In genomic region chr2:179861027-179861776, GRCh38 we compare ENCODE assay signal across 8 cellular contexts. TPM values are rescaled to one million over a fixed set of nuclear protein-coding genes. Genes with fewer than 3 reads are reported as not detected.
DNase-seq lines count a peak whose midpoint lies in the region; ATAC-seq, FAIRE-seq and TF ChIP-seq lines count a peak whose summit lies in the region.

Gene ZNF385B (minus strand): TSS chr2:179861612.

- peak within 1 kb of the TSS; percentile 68 to 74 for H3K27ac ChIP-seq in testis

- no peaks in the 10 kb centered on the region for H3K36me3 ChIP-seq in bronchial epithelial cell (ENCODE audit: control insufficient read depth, insufficient read depth, low read length)
- no peaks in the 10 kb centered on the region for H3K36me3 ChIP-seq in testis (ENCODE audit: low read depth, missing control alignments)

- no peak for TF ChIP-seq POLR2A in testis (IDR thresholded peaks at IDR 0.05)

- peak; percentile 45 for ATAC-seq in GM21723 (IDR thresholded peaks at IDR 0.05; ENCODE audit: unreplicated experiment)

- 0% methylated on average over 57 of the region's 91 CpGs; no CpG with 5 or more reads in 1 of the 2 donors for WGBS in testis, 2 donors

- H3K27me3 ChIP-seq in bronchial epithelial cell (ENCODE audit: control insufficient read depth, insufficient read depth, low read length) (peaks cover 21% of the 10 kb centered on the region), testis (no peaks in the 10 kb centered on the region)

- FAIRE-seq in bronchial epithelial cell (lab: Jason Lieb, UNC), result no peak

- TF ChIP-seq CTCF in bronchial epithelial cell (IDR thresholded peaks at IDR 0.05; ENCODE audit: insufficient read depth, low read length, severe bottlenecking), result no peak
- TF ChIP-seq CTCF in testis (IDR thresholded peaks at IDR 0.05), result no peak

- no peaks in the 10 kb centered on the region for H3K9me3 ChIP-seq in testis

- peak; percentile 56 for DNase-seq in ELR (ENCODE audit: low read depth)
- peak; percentile 54 for DNase-seq in NCI-H345 (lab: John Stamatoyannopoulos, UW)
- no peak for DNase-seq in bronchial epithelial cell (ENCODE audit: low read depth)
- peak; percentile 81 for DNase-seq in left kidney (ENCODE audit: low read depth, low spot score)
- DNase-seq in testis, result peak; percentile 73
- no peak for DNase-seq in activated effector memory CD4-positive, alpha-beta T cell treated with anti-CD3 and anti-CD28 coated beads, Interleukin-2, amount 50 U/mL, for 16 hours
- DNase-seq in RKO (ENCODE audit: low spot score), result no peak

- no peaks in the 10 kb centered on the region for H3K4me1 ChIP-seq in testis

- intact Hi-C loops in testis (cut with DNase I; ENCODE audit: low total_unique reads), result no loop called here

- H3K4me3 ChIP-seq in bronchial epithelial cell (ENCODE audit: low read depth, low read length) (peak within 1 kb of the TSS; percentile 32), testis (peak within 1 kb of the TSS; percentile 52 to 76)

RNA-seq across cellular contexts. Expression of gene ZNF385B, which starts in this region (rescaled TPM):
- total RNA-seq in bronchial epithelial cell (not detected in 2 replicates), testis (10 to 100 TPM; 37.4 to 40.3 TPM)
- 28.1 TPM for polyA plus RNA-seq in testis (ENCODE audit: insufficient read depth, low read depth, low replicate concordance)

Comparison
In these comparisons a context has a peak if more than half of its experiments do, and no peak if none do; other contexts are left out.
1. RNA of gene ZNF385B (total RNA-seq): 37.4 to 40.3 TPM in testis; not detected in bronchial epithelial cell; every median in the first group is over 10 times any median in the second.
2. DNase-seq: peak in ELR (single experiment), NCI-H345 (single experiment), left kidney (single experiment) and testis (single experiment); none in bronchial epithelial cell (single experiment), activated effector memory CD4-positive, alpha-beta T cell treated with anti-CD3 and anti-CD28 coated beads, Interleukin-2, amount 50 U/mL, for 16 hours (single experiment) and RKO (single experiment).